In the genomic region with DNA sequence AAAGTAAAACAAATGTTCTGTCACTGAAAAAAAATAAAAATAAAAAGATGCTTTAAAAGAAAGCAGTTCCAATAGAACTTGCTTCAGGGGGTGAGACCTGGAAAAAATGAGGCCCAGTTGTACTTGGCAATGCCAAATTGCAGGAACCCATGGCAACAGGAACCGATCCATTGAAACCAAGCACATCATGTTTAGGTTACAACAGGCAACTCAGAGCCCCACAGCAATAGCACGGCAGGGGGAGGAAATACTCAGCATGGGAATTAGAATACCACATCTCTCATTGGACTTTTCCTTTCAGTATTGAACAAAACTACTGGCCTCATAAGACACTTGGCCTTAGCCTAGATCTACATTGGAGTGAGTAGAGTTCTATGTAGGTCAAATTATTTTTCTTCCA, we compare ENCODE assay signal across 13 cellular contexts.
DNase-seq lines count a peak whose midpoint lies in the region; ATAC-seq and TF ChIP-seq lines count a peak whose summit lies in the region.
"Had no signal": no experiment of that assay in that cellular context is flagged by ENCODE, and none has a peak within 500 bp of the region (broad histone marks: within the 10 kb centered on the region; RNA-seq: fewer than 3 reads in every experiment).

No MANE protein-coding gene starts in this region.

- TF ChIP-seq POLR2A in vagina (IDR thresholded peaks at IDR 0.05), result no peak

- no TSS peak for BruUV-seq in A673 (replicated peaks; lab: Mats Ljungman, UMichigan)
- no TSS peak for BruUV-seq in OCI-LY7 (replicated peaks; lab: Mats Ljungman, UMichigan)

- no peaks in the 10 kb centered on the region for H3K9me2 ChIP-seq in GM23338 (ENCODE audit: insufficient read depth)
- no peaks in the 10 kb centered on the region for H3K9me2 ChIP-seq in OCI-LY7 (ENCODE audit: insufficient read depth, low read length)

- no peaks in the 10 kb centered on the region for H3K27me3 Mint-ChIP-seq in GM23338 (ENCODE audit: insufficient read depth, low read depth, poor library complexity)

- TF ChIP-seq CTCF in A673 (conservative IDR thresholded peaks at IDR 0.05; ENCODE audit: low read depth, low read length) (no peak), GM23338 (conservative IDR thresholded peaks at IDR 0.05; ENCODE audit: low read depth in 2 of 2) (no peak), RWPE2 (IDR thresholded peaks at IDR 0.05; ENCODE audit: poor library complexity, severe bottlenecking) (no peak), OCI-LY7 (conservative IDR thresholded peaks at IDR 0.05; ENCODE audit: low read length) (no peak), vagina (IDR thresholded peaks at IDR 0.05) (no peak)

- H2AFZ ChIP-seq in GM23338 (no peak overlapping the region), OCI-LY7 (ENCODE audit: low read length) (no peak overlapping the region)

- H3K4me1 Mint-ChIP-seq in GM23338, result peaks cover 34% of the 10 kb centered on the region

- H3K36me3 ChIP-seq in A673 (ENCODE audit: insufficient read depth, low read length, poor library complexity, severe bottlenecking), result no peaks in the 10 kb centered on the region
- H3K36me3 ChIP-seq in GM23338 (ENCODE audit: insufficient read depth), result no peaks in the 10 kb centered on the region
- H3K36me3 ChIP-seq in RWPE2 (ENCODE audit: low read depth), result no peaks in the 10 kb centered on the region
- H3K36me3 ChIP-seq in OCI-LY7 (ENCODE audit: insufficient read depth, low read length), result no peaks in the 10 kb centered on the region
- no peaks in the 10 kb centered on the region for H3K36me3 ChIP-seq in vagina
- H3K36me3 ChIP-seq: gastroesophageal sphincter, HAP-1, right lobe of liver, transverse colon had no signal

- H3K9me3 ChIP-seq in A673 (ENCODE audit: low read depth, low read length, poor library complexity, severe bottlenecking) (no peaks in the 10 kb centered on the region), RWPE2 (ENCODE audit: severe bottlenecking) (no peaks in the 10 kb centered on the region), OCI-LY7 (ENCODE audit: low read length) (no peaks in the 10 kb centered on the region), vagina (no peaks in the 10 kb centered on the region)
- H3K9me3 ChIP-seq: gastroesophageal sphincter, HAP-1, right lobe of liver, transverse colon had no signal

- H3K4me3 ChIP-seq in A673 (ENCODE audit: low read depth, low read length, poor library complexity, severe bottlenecking) (no peak overlapping the region), GM23338 (no peak overlapping the region), RWPE2 (ENCODE audit: severe bottlenecking) (no peak overlapping the region), OCI-LY7 (ENCODE audit: low read depth, low read length, poor library complexity, severe bottlenecking) (no peak overlapping the region), vagina (no peak overlapping the region)
- H3K4me3 ChIP-seq: gastroesophageal sphincter, HAP-1, right lobe of liver, transverse colon had no signal

- H4K20me1 ChIP-seq in GM23338 (replicated peaks; ENCODE audit: insufficient read depth) (no peaks in the 10 kb centered on the region), OCI-LY7 (ENCODE audit: insufficient read depth, low read length) (no peaks in the 10 kb centered on the region)

- H3K27ac Mint-ChIP-seq in GM23338, result peak overlapping the region; percentile 68; the same call in 1 of the 2 replicates

- POLR2A ChIA-PET in A673 (lab: Charles Lee; ENCODE audit: low non-redundant PET), result no interaction called here
- POLR2A ChIA-PET in OCI-LY7 (lab: Charles Lee), result no interaction called here

- H3K27ac ChIP-seq in A673 (ENCODE audit: low read depth, low read length, poor library complexity, severe bottlenecking), result no peak overlapping the region
- no peak overlapping the region for H3K27ac ChIP-seq in GM23338 (ENCODE audit: low read depth)
- H3K27ac ChIP-seq in RWPE2 (ENCODE audit: poor library complexity, severe bottlenecking), result peak overlapping the region; percentile 49
- H3K27ac ChIP-seq in OCI-LY7 (ENCODE audit: low read depth, low read length, poor library complexity, severe bottlenecking), result no peak overlapping the region
- H3K27ac ChIP-seq in vagina, result no peak overlapping the region
- H3K27ac ChIP-seq: gastroesophageal sphincter, right lobe of liver, transverse colon had no signal

- H3K36me3 Mint-ChIP-seq in GM23338 (ENCODE audit: low read depth), result no peaks in the 10 kb centered on the region

- intact Hi-C loops in A673 (cut with micrococcal nuclease; ENCODE audit: unreplicated experiment) (no loop called here), OCI-LY7 (cut with micrococcal nuclease; ENCODE audit: unreplicated experiment) (no loop called here), vagina (cut with DNase I) (no loop called here)

- H3K4me1 ChIP-seq in A673 (ENCODE audit: insufficient read depth, low read length, poor library complexity, severe bottlenecking) (no peaks in the 10 kb centered on the region), GM23338 (ENCODE audit: insufficient read depth) (peaks cover 35% of the 10 kb centered on the region), RWPE2 (ENCODE audit: insufficient read depth, poor library complexity, severe bottlenecking) (peaks cover 28% of the 10 kb centered on the region), OCI-LY7 (ENCODE audit: insufficient read depth, low read length, poor library complexity, severe bottlenecking) (no peaks in the 10 kb centered on the region), vagina (no peaks in the 10 kb centered on the region)
- H3K4me1 ChIP-seq: right lobe of liver, transverse colon had no signal

- CTCF ChIA-PET in A673 (lab: Charles Lee), result no interaction called here
- CTCF ChIA-PET in OCI-LY7 (lab: Charles Lee; ENCODE audit: unreplicated experiment), result no interaction called here

- DNase-seq in A673 (ENCODE audit: low spot score) (peak; percentile 42), GM23338 (ENCODE audit: low spot score) (peak; percentile 44), RWPE2 (ENCODE audit: low spot score) (no peak), fibroblast of peridontal ligament (ENCODE audit: extremely low read depth) (peak; percentile 35), NCI-H146 (lab: John Stamatoyannopoulos, UW) (no peak), OCI-LY7 (ENCODE audit: low spot score) (no peak), vagina (ENCODE audit: extremely low spot score in 2 of 2) (no peak)
- DNase-seq: NCI-H1417 treated with DMSO at 0.1 percent for 48 hours, right lobe of liver, transverse colon had no signal

- no peak overlapping the region for H3K4me3 Mint-ChIP-seq in GM23338

- ATAC-seq in GM23338, result peak; percentile 50
- ATAC-seq in RWPE2 (ENCODE audit: low read depth), result no peak
- ATAC-seq in GM18520 (IDR thresholded peaks at IDR 0.05; ENCODE audit: unreplicated experiment), result no peak
- ATAC-seq: gastroesophageal sphincter, right lobe of liver had no signal

- H3K79me2 ChIP-seq in GM23338 (replicated peaks; ENCODE audit: insufficient read depth) (no peaks in the 10 kb centered on the region), OCI-LY7 (ENCODE audit: insufficient read depth, low read depth, low read length) (no peaks in the 10 kb centered on the region)

- H3K27me3 ChIP-seq in A673 (replicated peaks; ENCODE audit: insufficient read depth, low read depth, low read length, poor library complexity), result no peaks in the 10 kb centered on the region
- H3K27me3 ChIP-seq in GM23338 (ENCODE audit: insufficient read depth), result no peaks in the 10 kb centered on the region
- H3K27me3 ChIP-seq in RWPE2 (ENCODE audit: insufficient read depth, poor library complexity, severe bottlenecking), result no peaks in the 10 kb centered on the region
- H3K27me3 ChIP-seq in vagina, result no peaks in the 10 kb centered on the region
- H3K27me3 ChIP-seq: gastroesophageal sphincter, right lobe of liver, transverse colon had no signal

- no peaks in the 10 kb centered on the region for H3F3A ChIP-seq in GM23338 (replicated peaks; ENCODE audit: low read depth)

- no peaks in the 10 kb centered on the region for H3K9me3 Mint-ChIP-seq in GM23338

- H3K4me2 ChIP-seq in GM23338, result peak overlapping the region; percentile 29; the same call in 1 of the 2 replicates
- no peak overlapping the region for H3K4me2 ChIP-seq in OCI-LY7 (ENCODE audit: low read length)

TF ChIP-seq in GM23338, 12 proteins besides CTCF, POLR2A, EP300 and RAD21:
- TF ChIP-seq JUNB (IDR thresholded peaks at IDR 0.05; ENCODE audit: unreplicated experiment) (no peak), POLR2AphosphoS5 (IDR thresholded peaks at IDR 0.05; ENCODE audit: low read depth) (no peak), EZH2 (IDR thresholded peaks at IDR 0.05; ENCODE audit: low read depth, unreplicated experiment) (no peak), ZNF331 (CRISPR knock-in tag; IDR thresholded peaks at IDR 0.05; ENCODE audit: low read depth) (no peak), NANOG (IDR thresholded peaks at IDR 0.05; ENCODE audit: borderline replicate concordance) (no peak)
- TF ChIP-seq, protein P1, sequence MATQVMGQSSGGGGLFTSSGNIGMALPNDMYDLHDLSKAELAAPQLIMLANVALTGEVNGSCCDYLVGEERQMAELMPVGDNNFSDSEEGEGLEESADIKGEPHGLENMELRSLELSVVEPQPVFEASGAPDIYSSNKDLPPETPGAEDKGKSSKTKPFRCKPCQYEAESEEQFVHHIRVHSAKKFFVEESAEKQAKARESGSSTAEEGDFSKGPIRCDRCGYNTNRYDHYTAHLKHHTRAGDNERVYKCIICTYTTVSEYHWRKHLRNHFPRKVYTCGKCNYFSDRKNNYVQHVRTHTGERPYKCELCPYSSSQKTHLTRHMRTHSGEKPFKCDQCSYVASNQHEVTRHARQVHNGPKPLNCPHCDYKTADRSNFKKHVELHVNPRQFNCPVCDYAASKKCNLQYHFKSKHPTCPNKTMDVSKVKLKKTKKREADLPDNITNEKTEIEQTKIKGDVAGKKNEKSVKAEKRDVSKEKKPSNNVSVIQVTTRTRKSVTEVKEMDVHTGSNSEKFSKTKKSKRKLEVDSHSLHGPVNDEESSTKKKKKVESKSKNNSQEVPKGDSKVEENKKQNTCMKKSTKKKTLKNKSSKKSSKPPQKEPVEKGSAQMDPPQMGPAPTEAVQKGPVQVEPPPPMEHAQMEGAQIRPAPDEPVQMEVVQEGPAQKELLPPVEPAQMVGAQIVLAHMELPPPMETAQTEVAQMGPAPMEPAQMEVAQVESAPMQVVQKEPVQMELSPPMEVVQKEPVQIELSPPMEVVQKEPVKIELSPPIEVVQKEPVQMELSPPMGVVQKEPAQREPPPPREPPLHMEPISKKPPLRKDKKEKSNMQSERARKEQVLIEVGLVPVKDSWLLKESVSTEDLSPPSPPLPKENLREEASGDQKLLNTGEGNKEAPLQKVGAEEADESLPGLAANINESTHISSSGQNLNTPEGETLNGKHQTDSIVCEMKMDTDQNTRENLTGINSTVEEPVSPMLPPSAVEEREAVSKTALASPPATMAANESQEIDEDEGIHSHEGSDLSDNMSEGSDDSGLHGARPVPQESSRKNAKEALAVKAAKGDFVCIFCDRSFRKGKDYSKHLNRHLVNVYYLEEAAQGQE (IDR thresholded peaks at IDR 0.05; ENCODE audit: unreplicated experiment), result no peak

Comparison
In these comparisons a context has a peak if more than half of its experiments do, and no peak if none do; other contexts are left out.
1. DNase-seq: peak in A673 (single experiment), GM23338 (single experiment) and fibroblast of peridontal ligament (single experiment); none in RWPE2 (single experiment), NCI-H146 (single experiment), OCI-LY7 (single experiment) and vagina (0 of 2).